Comparison of ENCODE assay signal across 8 cellular contexts in genomic region chr10:16817125-16818019, GRCh38.
DNase-seq lines count a peak whose midpoint lies in the region; ATAC-seq and TF ChIP-seq lines count a peak whose summit lies in the region.

Gene RSU1, minus strand, starts transcription at chr10:16817424. Its CDS starts 343 bp downstream, at chr10:16817081.

- peaks cover 1% of the 10 kb centered on the region; the same call in 1 of the 2 replicates for H3K36me3 ChIP-seq in GM06990 (ENCODE audit: control insufficient read depth, insufficient read depth, low read length)

- H3K4me1 Mint-ChIP-seq in activated naive CD4-positive, alpha-beta T cell treated with anti-CD3 and anti-CD28 coated beads, Interleukin-2, amount 50 U/mL, for 24 hours: peaks cover 36% of the 10 kb centered on the region

- H3K36me3 Mint-ChIP-seq in activated naive CD4-positive, alpha-beta T cell treated with anti-CD3 and anti-CD28 coated beads, Interleukin-2, amount 50 U/mL, for 24 hours: peaks cover 15% of the 10 kb centered on the region

- peak within 1 kb of the TSS; percentile 93 for H3K27ac Mint-ChIP-seq in activated naive CD4-positive, alpha-beta T cell treated with anti-CD3 and anti-CD28 coated beads, Interleukin-2, amount 50 U/mL, for 24 hours

- peak within 1 kb of the TSS; percentile 93 for H3K4me3 Mint-ChIP-seq in activated naive CD4-positive, alpha-beta T cell treated with anti-CD3 and anti-CD28 coated beads, Interleukin-2, amount 50 U/mL, for 24 hours

- no peak for TF ChIP-seq CTCF in GM06990 (IDR thresholded peaks at IDR 0.05; ENCODE audit: insufficient read depth, low read length, poor library complexity, severe bottlenecking)

- peaks cover 10% of the 10 kb centered on the region for H3K9me3 Mint-ChIP-seq in activated naive CD4-positive, alpha-beta T cell treated with anti-CD3 and anti-CD28 coated beads, Interleukin-2, amount 50 U/mL, for 24 hours

- peak; percentile 98 for ATAC-seq in HG02588 (IDR thresholded peaks at IDR 0.05; ENCODE audit: unreplicated experiment)
- ATAC-seq in SK-N-SH treated with all-trans-retinoic acid at 6 μM for 48 hours: peak; percentile 98

- H3K27me3 ChIP-seq in GM06990 (replicated peaks; ENCODE audit: control insufficient read depth, insufficient read depth, low read length): no peaks in the 10 kb centered on the region

- H3K27me3 Mint-ChIP-seq in activated naive CD4-positive, alpha-beta T cell treated with anti-CD3 and anti-CD28 coated beads, Interleukin-2, amount 50 U/mL, for 24 hours: no peaks in the 10 kb centered on the region

- DNase-seq in GM06990 (ENCODE audit: extremely low read depth, insufficient read length): peak; percentile 100
- peak; percentile 98 for DNase-seq in NCI-H1092 (lab: John Stamatoyannopoulos, UW)
- peak; percentile 98 for DNase-seq in germinal center (ENCODE audit: low spot score)
- peak; percentile 98 for DNase-seq in non-pigmented ciliary epithelial cell (ENCODE audit: low read depth)
- peak; percentile 100 for DNase-seq in superior temporal gyrus (ENCODE audit: extremely low spot score)

- H3K4me3 ChIP-seq in GM06990 (replicated peaks; ENCODE audit: low read depth, low read length): peak within 1 kb of the TSS; percentile 81

TF ChIP-seq in SK-N-SH treated with all-trans-retinoic acid at 6 μM for 48 hours, 23 proteins besides CTCF, POLR2A, EP300 and RAD21:
- TF ChIP-seq TSHZ2 (CRISPR knock-in tag; IDR thresholded peaks at IDR 0.05) (no peak), ZNF8 (CRISPR knock-in tag; IDR thresholded peaks at IDR 0.05) (no peak), POU6F1 (CRISPR knock-in tag; IDR thresholded peaks at IDR 0.05; ENCODE audit: borderline replicate concordance, low read depth) (no peak), CREB5 (CRISPR knock-in tag; IDR thresholded peaks at IDR 0.05; ENCODE audit: low read depth) (no peak), BACH2 (CRISPR knock-in tag; IDR thresholded peaks at IDR 0.05; ENCODE audit: borderline replicate concordance) (no peak), CSRNP3 (CRISPR knock-in tag; IDR thresholded peaks at IDR 0.05) (no peak), OSR1 (CRISPR knock-in tag; IDR thresholded peaks at IDR 0.05) (no peak), SNAI2 (CRISPR knock-in tag; IDR thresholded peaks at IDR 0.05) (no peak), RARB (CRISPR knock-in tag; IDR thresholded peaks at IDR 0.05) (no peak), ZNF565 (CRISPR knock-in tag; conservative IDR thresholded peaks at IDR 0.05; ENCODE audit: low read depth) (no peak), ISL1 (CRISPR knock-in tag; IDR thresholded peaks at IDR 0.05) (no peak), TCF4 (CRISPR knock-in tag; IDR thresholded peaks at IDR 0.05; ENCODE audit: borderline replicate concordance) (no peak), ZFP3 (CRISPR knock-in tag; IDR thresholded peaks at IDR 0.05) (no peak), ESRRG (CRISPR knock-in tag; IDR thresholded peaks at IDR 0.05) (no peak), ARNTL (CRISPR knock-in tag; IDR thresholded peaks at IDR 0.05; ENCODE audit: borderline replicate concordance, low read depth) (no peak), ZFP30 (CRISPR knock-in tag; IDR thresholded peaks at IDR 0.05) (no peak), GLIS3 (CRISPR knock-in tag; IDR thresholded peaks at IDR 0.05) (no peak), CSDC2 (CRISPR knock-in tag; IDR thresholded peaks at IDR 0.05) (no peak)

Comparison
In these comparisons a context has a peak if more than half of its experiments do, and no peak if none do; other contexts are left out.
1. Peak in every context shown above with its lines: DNase-seq, ATAC-seq and H3K4me3 ChIP-seq.